Comparison of ENCODE assay signal across 8 cellular contexts in genomic region chr5:36285837-36286615, GRCh38. TPM values are rescaled to one million over a fixed set of nuclear protein-coding genes. Genes with fewer than 3 reads are reported as not detected.
"Had no signal": no experiment of that assay in that cellular context is flagged by ENCODE, and none has a peak within 500 bp of the region (broad histone marks: within the 10 kb centered on the region; RNA-seq: fewer than 3 reads in every experiment).

No MANE protein-coding gene starts in this region.

- H3K27ac ChIP-seq: HL-60, KMS-11 had no signal

- H3K9ac ChIP-seq: KMS-11 had no signal

- H3K4me2 ChIP-seq: GM23338, KMS-11 had no signal

- H3K4me3 ChIP-seq: GM23338 had no signal

- FAIRE-seq: HepG2 had no signal

- ATAC-seq: GM23338, HepG2 had no signal

- DNase-seq: H9, HCEC 1CT, KBM-7 had no signal

RNA-seq across cellular contexts. Expression of gene RANBP3L, which starts 15.7 kb away (rescaled TPM):
- polyA plus RNA-seq: GM23338, HepG2, IgD-negative memory B cell had no signal
